ENCODE assay signal across 8 cellular contexts in genomic region chr19:44164327-44164672, GRCh38. TPM values are rescaled to one million over a fixed set of nuclear protein-coding genes. Genes with fewer than 3 reads are reported as not detected.
DNase-seq lines count a peak whose midpoint lies in the region; ATAC-seq and TF ChIP-seq lines count a peak whose summit lies in the region.

No MANE protein-coding gene starts in this region.

- peaks cover 18% of the 10 kb centered on the region for H3K36me3 ChIP-seq in right atrium auricular region

- no peaks in the 10 kb centered on the region for H3K27me3 ChIP-seq in right atrium auricular region

- ATAC-seq in GM21723 (IDR thresholded peaks at IDR 0.05; ENCODE audit: unreplicated experiment) (peak; percentile 23), T-cell (replicated peaks in 1 of 4) (peak in 1 of 4 experiments; percentile 1)
- no peak for ATAC-seq in stimulated activated naive CD8-positive, alpha-beta T cell treated with anti-CD3 and anti-CD28 coated beads, Interleukin-15, amount 100 ng/mL, for 72 hours

- peak overlapping the region; percentile 83 to 86 for H3K27ac ChIP-seq in right atrium auricular region

- peak overlapping the region; percentile 88 to 99 for H3K27ac Mint-ChIP-seq in T-cell
- peak overlapping the region in 1 of 2 donors; percentile 96 for H3K27ac Mint-ChIP-seq in stimulated activated naive CD8-positive, alpha-beta T cell treated with anti-CD3 and anti-CD28 coated beads, Interleukin-15, amount 100 ng/mL, for 72 hours

- DNase-seq in T-cell = no peak
- no peak for DNase-seq in right atrium auricular region (ENCODE audit: low spot score)
- no peak for DNase-seq in stimulated activated naive CD8-positive, alpha-beta T cell treated with anti-CD3 and anti-CD28 coated beads, Interleukin-15, amount 100 ng/mL, for 72 hours
- no peak for DNase-seq in HK-2 (ENCODE audit: unreplicated experiment)
- no peak for DNase-seq in GM10266 (ENCODE audit: extremely low spot score)
- no peak for DNase-seq in NCI-H128 (lab: John Stamatoyannopoulos, UW; ENCODE audit: unreplicated experiment)
- no peak for DNase-seq in glomerular visceral epithelial cell (ENCODE audit: extremely low spot score)

- CTCF ChIA-PET in T-cell (lab: Charles Lee) = interaction anchor here (0.6 to 0.8 kb wide), 2 partner anchors 48 to 632 kb away, joined by 3 to 5 read pairs; partner anchors contain the start of gene ZNF227 (in 1 of the 2)

- H3K9me3 ChIP-seq in right atrium auricular region = peaks cover 0 to 18% of the 10 kb centered on the region in 2 donors

- H3K9me3 Mint-ChIP-seq in T-cell = peaks cover 21 to 49% (median 37%) of the 10 kb centered on the region in 3 donors
- H3K9me3 Mint-ChIP-seq in stimulated activated naive CD8-positive, alpha-beta T cell treated with anti-CD3 and anti-CD28 coated beads, Interleukin-15, amount 100 ng/mL, for 72 hours = peaks cover 36 to 39% of the 10 kb centered on the region in 2 donors

- H3K4me3 ChIP-seq in right atrium auricular region = peak overlapping the region; percentile 75 to 76

- H3K4me3 Mint-ChIP-seq in T-cell = peak overlapping the region; percentile 94 to 98 (median 97)
- H3K4me3 Mint-ChIP-seq in stimulated activated naive CD8-positive, alpha-beta T cell treated with anti-CD3 and anti-CD28 coated beads, Interleukin-15, amount 100 ng/mL, for 72 hours = peak overlapping the region; percentile 97

- peaks cover 0 to 24% of the 10 kb centered on the region in 2 donors for H3K4me1 ChIP-seq in right atrium auricular region

- POLR2A ChIA-PET in T-cell (lab: Charles Lee) = interaction anchor here in 1 of 2 donors (0.7 kb wide), 1 partner anchor 49 kb away, joined by 5 read pairs; no protein-coding TSS in a partner anchor

- peaks cover 37 to 42% (median 38%) of the 10 kb centered on the region in 3 donors for H3K4me1 Mint-ChIP-seq in T-cell
- H3K4me1 Mint-ChIP-seq in stimulated activated naive CD8-positive, alpha-beta T cell treated with anti-CD3 and anti-CD28 coated beads, Interleukin-15, amount 100 ng/mL, for 72 hours = peaks cover 28% of the 10 kb centered on the region

- TF ChIP-seq CTCF in right atrium auricular region (IDR thresholded peaks at IDR 0.05) (no peak), GM10266 (IDR thresholded peaks at IDR 0.05; ENCODE audit: control insufficient read depth, insufficient read depth, low read depth, missing control alignments) (no peak)

- no peaks in the 10 kb centered on the region for H3K27me3 Mint-ChIP-seq in T-cell
- no peaks in the 10 kb centered on the region for H3K27me3 Mint-ChIP-seq in stimulated activated naive CD8-positive, alpha-beta T cell treated with anti-CD3 and anti-CD28 coated beads, Interleukin-15, amount 100 ng/mL, for 72 hours

- peaks cover 31% of the 10 kb centered on the region for H3K36me3 Mint-ChIP-seq in T-cell

RNA-seq across cellular contexts. Expression of gene ZNF226, which starts 0.6 kb away (rescaled TPM):
- total RNA-seq in T-cell (10 to 100 TPM; 12.3 to 42.0 (median 38.0) TPM), right atrium auricular region (10 to 100 TPM; 11.5 to 17.1 TPM)

RNA-seq across cellular contexts. Expression of gene ZNF234, which starts 22.9 kb away (rescaled TPM):
- 10 to 100 TPM in 3 of 5 donors, 1 to 10 TPM in 2; 3.3 to 21.5 (median 18.6) TPM for total RNA-seq in T-cell
- total RNA-seq in right atrium auricular region = 1 to 10 TPM; 6.0 TPM

RNA-seq across cellular contexts. Expression of gene ZNF227, which starts 48.0 kb away (rescaled TPM):
- total RNA-seq in T-cell (10 to 100 TPM; 17.6 to 45.5 (median 43.9) TPM), right atrium auricular region (1 to 10 TPM; 6.6 to 6.9 TPM)

RNA-seq across cellular contexts. Expression of gene ZNF225, which starts 51.1 kb away (rescaled TPM):
- total RNA-seq in T-cell = 10 to 100 TPM in 1 of 5 donors, 1 to 10 TPM in 4; 1.6 to 10.6 (median 9.8) TPM
- 1 to 10 TPM; 2.2 to 2.8 TPM for total RNA-seq in right atrium auricular region
